ENCODE assay signal across 8 cellular contexts in the genomic region with DNA sequence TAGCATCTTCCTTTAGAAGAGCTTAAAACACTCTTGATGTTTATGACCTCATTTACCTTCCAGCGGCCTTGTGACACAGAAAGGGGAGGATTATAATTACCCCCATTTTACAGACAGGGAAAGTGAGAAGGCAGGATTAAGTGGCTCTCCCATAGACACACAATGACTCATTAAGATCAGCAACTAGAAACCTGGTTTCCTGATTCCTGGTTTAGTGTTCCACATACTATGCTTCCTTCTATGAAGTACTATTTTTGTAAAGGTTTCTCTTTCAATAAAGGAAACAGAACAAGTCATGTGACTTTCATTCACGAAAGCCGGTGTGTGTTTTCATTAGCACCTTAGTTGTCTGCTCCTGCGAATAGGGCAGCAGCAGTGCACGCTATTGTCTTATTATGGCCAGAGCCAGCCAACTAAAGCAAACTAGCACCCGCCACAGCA. TPM values are rescaled to one million over a fixed set of nuclear protein-coding genes. Genes with fewer than 3 reads are reported as not detected.
DNase-seq lines count a peak whose midpoint lies in the region; ATAC-seq and TF ChIP-seq lines count a peak whose summit lies in the region.

No MANE protein-coding gene starts in this region.

- DNase-seq in NCI-H2196 (lab: John Stamatoyannopoulos, UW; ENCODE audit: unreplicated experiment) (peak; percentile 31), MCF 10A (ENCODE audit: unreplicated experiment) (peak; percentile 81), NCI-H524 treated with DMSO at 0.1 percent for 48 hours (lab: John Stamatoyannopoulos, UW) (no peak), midbrain (lab: John Stamatoyannopoulos, UW) (no peak)
- no peak for DNase-seq in effector memory CD8-positive, alpha-beta T cell

- H3K36me3 ChIP-seq in neural cell (ENCODE audit: insufficient read depth, low read length) = no peaks in the 10 kb centered on the region

- ATAC-seq in GM18867 (IDR thresholded peaks at IDR 0.05; ENCODE audit: unreplicated experiment) = peak; percentile 36
- no peak for ATAC-seq in effector memory CD8-positive, alpha-beta T cell (replicated peaks)
- ATAC-seq in HG03045 (IDR thresholded peaks at IDR 0.05; ENCODE audit: unreplicated experiment) = no peak

- peaks cover 54% of the 10 kb centered on the region for H3K4me1 Mint-ChIP-seq in MCF 10A (ENCODE audit: insufficient read depth, unreplicated experiment)
- peaks cover 6 to 19% of the 10 kb centered on the region in 2 donors for H3K4me1 Mint-ChIP-seq in effector memory CD8-positive, alpha-beta T cell (ENCODE audit: low read depth in 2 of 2)

- peaks cover 85% of the 10 kb centered on the region for H3K36me3 Mint-ChIP-seq in MCF 10A (ENCODE audit: insufficient read depth, unreplicated experiment)
- H3K36me3 Mint-ChIP-seq in effector memory CD8-positive, alpha-beta T cell (ENCODE audit: insufficient read depth) = peaks cover 25% of the 10 kb centered on the region

- intact Hi-C loops in MCF 10A (cut with micrococcal nuclease) = loop anchor here (5.0 kb wide), 1 partner anchor 396 kb away; no protein-coding TSS in a partner anchor

- TF ChIP-seq RAD21 in neural cell (conservative IDR thresholded peaks at IDR 0.05) = no peak

- H3K4me2 ChIP-seq in neural cell (ENCODE audit: low read length) = peak overlapping the region; percentile 21

- H3K27ac ChIP-seq in neural cell (ENCODE audit: low read length) = no peak overlapping the region

- H3K9me3 ChIP-seq in neural cell (ENCODE audit: low read length) = no peaks in the 10 kb centered on the region

- no peaks in the 10 kb centered on the region for H3K27me3 Mint-ChIP-seq in MCF 10A (ENCODE audit: insufficient read depth, unreplicated experiment)
- H3K27me3 Mint-ChIP-seq in effector memory CD8-positive, alpha-beta T cell = no peaks in the 10 kb centered on the region

- POLR2A ChIA-PET in MCF 10A (lab: Yijun Ruan, JAX) = interaction anchor here (1.1 to 1.5 kb wide), 2 partner anchors 237 to 863 kb away, joined by 3 to 4 read pairs; no protein-coding TSS in a partner anchor

- peak overlapping the region; percentile 65 for H3K4me3 ChIP-seq in neural cell (ENCODE audit: low read length)

- TF ChIP-seq EP300 in neural cell (conservative IDR thresholded peaks at IDR 0.05; ENCODE audit: poor library complexity, severe bottlenecking) = no peak

- H4K20me1 ChIP-seq in neural cell (ENCODE audit: insufficient read depth) = no peaks in the 10 kb centered on the region

- TF ChIP-seq CTCF in MCF 10A (IDR thresholded peaks at IDR 0.05; ENCODE audit: unreplicated experiment) = no peak
- no peak for TF ChIP-seq CTCF in neural cell (IDR thresholded peaks at IDR 0.05; ENCODE audit: poor library complexity, severe bottlenecking)

- H3K9me2 ChIP-seq in neural cell (ENCODE audit: insufficient read depth, low read length) = no peaks in the 10 kb centered on the region

- no peak overlapping the region for H3K9ac ChIP-seq in neural cell (ENCODE audit: low read length)

- CTCF ChIA-PET in MCF 10A (lab: Yijun Ruan, JAX) = no interaction called here

- no peaks in the 10 kb centered on the region for H3K27me3 ChIP-seq in neural cell (ENCODE audit: insufficient read depth, low read depth, low read length)

- peaks cover 78% of the 10 kb centered on the region for H3K79me2 ChIP-seq in neural cell (replicated peaks; ENCODE audit: insufficient read depth, low read length)

- H2AFZ ChIP-seq in neural cell (ENCODE audit: low read depth, low read length) = no peak overlapping the region

- peak overlapping the region; percentile 84 for H3K4me3 Mint-ChIP-seq in MCF 10A (ENCODE audit: unreplicated experiment)
- H3K4me3 Mint-ChIP-seq in effector memory CD8-positive, alpha-beta T cell = no peak overlapping the region

- peak overlapping the region; percentile 70 for H3K27ac Mint-ChIP-seq in MCF 10A (ENCODE audit: low read depth, unreplicated experiment)
- no peak overlapping the region for H3K27ac Mint-ChIP-seq in effector memory CD8-positive, alpha-beta T cell

- BruUV-seq in MCF 10A (replicated peaks; lab: Mats Ljungman, UMichigan) = no TSS peak

- H3F3A ChIP-seq in neural cell (ENCODE audit: insufficient read depth, low read length, poor library complexity, severe bottlenecking) = no peaks in the 10 kb centered on the region

- H3K9me3 Mint-ChIP-seq in MCF 10A (ENCODE audit: unreplicated experiment) = no peaks in the 10 kb centered on the region
- peaks cover 0 to 8% of the 10 kb centered on the region in 2 donors for H3K9me3 Mint-ChIP-seq in effector memory CD8-positive, alpha-beta T cell

TF ChIP-seq in neural cell, 6 proteins besides CTCF, POLR2A, EP300 and RAD21:
- TF ChIP-seq EZH2 (IDR thresholded peaks at IDR 0.05; ENCODE audit: borderline replicate concordance, insufficient read depth, low read length, poor library complexity, severe bottlenecking) (no peak), TAF1 (IDR thresholded peaks at IDR 0.05; ENCODE audit: low read depth) (no peak), MXI1 (conservative IDR thresholded peaks at IDR 0.05; ENCODE audit: poor library complexity, severe bottlenecking) (no peak), POLR2AphosphoS5 (IDR thresholded peaks at IDR 0.05) (no peak), SMC3 (conservative IDR thresholded peaks at IDR 0.05; ENCODE audit: poor library complexity) (no peak)
- TF ChIP-seq, protein P1, sequence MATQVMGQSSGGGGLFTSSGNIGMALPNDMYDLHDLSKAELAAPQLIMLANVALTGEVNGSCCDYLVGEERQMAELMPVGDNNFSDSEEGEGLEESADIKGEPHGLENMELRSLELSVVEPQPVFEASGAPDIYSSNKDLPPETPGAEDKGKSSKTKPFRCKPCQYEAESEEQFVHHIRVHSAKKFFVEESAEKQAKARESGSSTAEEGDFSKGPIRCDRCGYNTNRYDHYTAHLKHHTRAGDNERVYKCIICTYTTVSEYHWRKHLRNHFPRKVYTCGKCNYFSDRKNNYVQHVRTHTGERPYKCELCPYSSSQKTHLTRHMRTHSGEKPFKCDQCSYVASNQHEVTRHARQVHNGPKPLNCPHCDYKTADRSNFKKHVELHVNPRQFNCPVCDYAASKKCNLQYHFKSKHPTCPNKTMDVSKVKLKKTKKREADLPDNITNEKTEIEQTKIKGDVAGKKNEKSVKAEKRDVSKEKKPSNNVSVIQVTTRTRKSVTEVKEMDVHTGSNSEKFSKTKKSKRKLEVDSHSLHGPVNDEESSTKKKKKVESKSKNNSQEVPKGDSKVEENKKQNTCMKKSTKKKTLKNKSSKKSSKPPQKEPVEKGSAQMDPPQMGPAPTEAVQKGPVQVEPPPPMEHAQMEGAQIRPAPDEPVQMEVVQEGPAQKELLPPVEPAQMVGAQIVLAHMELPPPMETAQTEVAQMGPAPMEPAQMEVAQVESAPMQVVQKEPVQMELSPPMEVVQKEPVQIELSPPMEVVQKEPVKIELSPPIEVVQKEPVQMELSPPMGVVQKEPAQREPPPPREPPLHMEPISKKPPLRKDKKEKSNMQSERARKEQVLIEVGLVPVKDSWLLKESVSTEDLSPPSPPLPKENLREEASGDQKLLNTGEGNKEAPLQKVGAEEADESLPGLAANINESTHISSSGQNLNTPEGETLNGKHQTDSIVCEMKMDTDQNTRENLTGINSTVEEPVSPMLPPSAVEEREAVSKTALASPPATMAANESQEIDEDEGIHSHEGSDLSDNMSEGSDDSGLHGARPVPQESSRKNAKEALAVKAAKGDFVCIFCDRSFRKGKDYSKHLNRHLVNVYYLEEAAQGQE (IDR thresholded peaks at IDR 0.05; ENCODE audit: borderline replicate concordance) = no peak

RNA-seq across cellular contexts. Expression of a gene that starts 8.3 kb away (rescaled TPM):
- 41.8 and 48.5 TPM in 2 replicates for total RNA-seq in MCF 10A (2022)
- polyA plus RNA-seq in neural cell = 5.8 and 7.1 TPM in 2 replicates
- polyA minus RNA-seq in neural cell = 13.8 and 15.6 TPM in 2 replicates

Comparison
In these comparisons a context has a peak if more than half of its experiments do, and no peak if none do; other contexts are left out.
1. DNase-seq: peak in NCI-H2196 (single experiment) and MCF 10A (single experiment); none in NCI-H524 treated with DMSO at 0.1 percent for 48 hours (single experiment), midbrain (single experiment) and effector memory CD8-positive, alpha-beta T cell (0 of 3).